In genomic region chr16:10122026-10122425, GRCh38 we compare ENCODE assay signal across 22 cellular contexts.
DNase-seq lines count a peak whose midpoint lies in the region; ATAC-seq, FAIRE-seq and TF ChIP-seq lines count a peak whose summit lies in the region.
"Had no signal": no experiment of that assay in that cellular context is flagged by ENCODE, and none has a peak within 500 bp of the region (broad histone marks: within the 10 kb centered on the region; RNA-seq: fewer than 3 reads in every experiment).

No MANE protein-coding gene starts in this region.

- peak overlapping the region; percentile 21 for H3K4me3 ChIP-seq in left ventricle myocardium inferior
- H3K4me3 ChIP-seq in right atrium auricular region = no peak overlapping the region
- no peak overlapping the region for H3K4me3 ChIP-seq in brain microvascular endothelial cell (ENCODE audit: low read depth, low read length)
- H3K4me3 ChIP-seq in muscle layer of colon (ENCODE audit: low read depth in 1 of 2, low read length in 2 of 2) = peak overlapping the region in 1 of 2 donors; percentile 14
- no peak overlapping the region for H3K4me3 ChIP-seq in lower lobe of right lung
- no peak overlapping the region for H3K4me3 ChIP-seq in HepG2 (replicated peaks in 1 of 3; ENCODE audit: insufficient read depth in 1 of 3, low read depth in 2 of 3, low read length in 3 of 3)
- H3K4me3 ChIP-seq: GM23248, Peyer's patch had no signal

- POLR2A ChIA-PET in HepG2 (lab: Yijun Ruan, JAX) = no interaction called here

- H3K4me2 ChIP-seq in HepG2 (ENCODE audit: low read depth, low read length) = no peak overlapping the region

- H2AFZ ChIP-seq in HepG2 (ENCODE audit: low read length) = no peak overlapping the region
- H2AFZ ChIP-seq: GM23248 had no signal

- H3K36me3 ChIP-seq in left ventricle myocardium inferior = no peaks in the 10 kb centered on the region
- H3K36me3 ChIP-seq in right atrium auricular region = no peaks in the 10 kb centered on the region
- no peaks in the 10 kb centered on the region for H3K36me3 ChIP-seq in brain microvascular endothelial cell (replicated peaks)
- H3K36me3 ChIP-seq in muscle layer of colon (ENCODE audit: insufficient read depth, low read length) = no peaks in the 10 kb centered on the region
- H3K36me3 ChIP-seq in lower lobe of right lung = no peaks in the 10 kb centered on the region
- no peaks in the 10 kb centered on the region for H3K36me3 ChIP-seq in HepG2 (replicated peaks in 1 of 2; ENCODE audit: control insufficient read depth in 1 of 2, insufficient read depth in 2 of 2, low read length in 2 of 2)
- H3K36me3 ChIP-seq: Peyer's patch, tibial artery had no signal

- no peaks in the 10 kb centered on the region for H3K4me1 Mint-ChIP-seq in stimulated activated effector memory CD8-positive, alpha-beta T cell treated with anti-CD3 and anti-CD28 coated beads, Interleukin-12 subunit alpha, Interleukin-12 subunit beta, amount 100 ng/mL, for 72 hours

- BruUV-seq in HepG2 (replicated peaks; lab: Mats Ljungman, UMichigan) = no TSS peak

- peaks cover 30% of the 10 kb centered on the region for H3K27me3 ChIP-seq in left ventricle myocardium inferior (ENCODE audit: low read depth)
- no peaks in the 10 kb centered on the region for H3K27me3 ChIP-seq in right atrium auricular region
- H3K27me3 ChIP-seq in brain microvascular endothelial cell (replicated peaks) = no peaks in the 10 kb centered on the region
- no peaks in the 10 kb centered on the region for H3K27me3 ChIP-seq in muscle layer of colon (ENCODE audit: control insufficient read depth in 1 of 2, insufficient read depth in 2 of 2, low read length in 2 of 2)
- H3K27me3 ChIP-seq in lower lobe of right lung (ENCODE audit: low read depth) = no peaks in the 10 kb centered on the region
- H3K27me3 ChIP-seq in HepG2 (ENCODE audit: control insufficient read depth in 1 of 2, insufficient read depth in 2 of 2, low read length in 2 of 2) = peaks cover 0 to 35% of the 10 kb centered on the region in 2 experiments; a peak in 3 of 5 replicates
- H3K27me3 ChIP-seq: Peyer's patch, tibial artery had no signal

- H3K27ac ChIP-seq in left ventricle myocardium inferior (replicated peaks) (no peak overlapping the region), right atrium auricular region (no peak overlapping the region), brain microvascular endothelial cell (peak overlapping the region; percentile 59), muscle layer of colon (ENCODE audit: low read depth, low read length) (peak overlapping the region; percentile 24), lower lobe of right lung (no peak overlapping the region), HepG2 (ENCODE audit: extremely low read length, insufficient read depth, low read length) (no peak overlapping the region)
- H3K27ac ChIP-seq: GM23248 had no signal

- TF ChIP-seq EP300 in HepG2 (IDR thresholded peaks at IDR 0.05; ENCODE audit: low read depth in 2 of 2, low read length in 2 of 2) (no peak), HepG2 (CRISPR knock-in tag; IDR thresholded peaks at IDR 0.05; ENCODE audit: borderline replicate concordance) (no peak)

- no peak for FAIRE-seq in HepG2 (lab: Jason Lieb, UNC)

- 6% methylated on average over 4 of the region's 4 CpGs for WGBS in HepG2 (ENCODE audit: low lambda C conversion rate)

- in situ Hi-C loops in brain microvascular endothelial cell (cut with HindIII; ENCODE audit: low pct_ligation_motif_present, low sequenced_read_pairs) = no loop called here
- in situ Hi-C loops in HepG2 (cut with HindIII; ENCODE audit: extremely low pct_ligation_motif_present, low pct_unique_long_range_greater_than_20kb) = no loop called here

- no peaks in the 10 kb centered on the region for H3K36me3 Mint-ChIP-seq in stimulated activated effector memory CD8-positive, alpha-beta T cell treated with anti-CD3 and anti-CD28 coated beads, Interleukin-12 subunit alpha, Interleukin-12 subunit beta, amount 100 ng/mL, for 72 hours
- H3K36me3 Mint-ChIP-seq: WTC11 had no signal

- no peak for TF ChIP-seq RAD21 in HepG2 (CRISPR knock-in tag; IDR thresholded peaks at IDR 0.05)

- ATAC-seq in lower lobe of right lung (no peak), HepG2 (no peak)
- ATAC-seq in stimulated activated effector memory CD8-positive, alpha-beta T cell treated with anti-CD3 and anti-CD28 coated beads, Interleukin-12 subunit alpha, Interleukin-12 subunit beta, amount 100 ng/mL, for 72 hours = no peak
- ATAC-seq: WTC11 had no signal

- no peaks in the 10 kb centered on the region for H3K9me3 Mint-ChIP-seq in stimulated activated effector memory CD8-positive, alpha-beta T cell treated with anti-CD3 and anti-CD28 coated beads, Interleukin-12 subunit alpha, Interleukin-12 subunit beta, amount 100 ng/mL, for 72 hours
- H3K9me3 Mint-ChIP-seq: activated naive CD4-positive, alpha-beta T cell treated with anti-CD3 and anti-CD28 coated beads for 36 hours; nephron progenitor cell had no signal

- H3K4me1 ChIP-seq in left ventricle myocardium inferior (peaks cover 10% of the 10 kb centered on the region), right atrium auricular region (peaks cover 0 to 13% of the 10 kb centered on the region in 2 donors), muscle layer of colon (ENCODE audit: insufficient read depth, low read length) (peaks cover 13% of the 10 kb centered on the region), lower lobe of right lung (no peaks in the 10 kb centered on the region), HepG2 (ENCODE audit: insufficient read depth, low read length) (no peaks in the 10 kb centered on the region)
- H3K4me1 ChIP-seq: Peyer's patch had no signal

- CTCF ChIA-PET in HepG2 (lab: Yijun Ruan, JAX; ENCODE audit: low intra/inter-chr PET ratio, low total read pairs) = no interaction called here

- no peak overlapping the region for H3K4me3 Mint-ChIP-seq in stimulated activated effector memory CD8-positive, alpha-beta T cell treated with anti-CD3 and anti-CD28 coated beads, Interleukin-12 subunit alpha, Interleukin-12 subunit beta, amount 100 ng/mL, for 72 hours
- H3K4me3 Mint-ChIP-seq: activated naive CD4-positive, alpha-beta T cell treated with anti-CD3 and anti-CD28 coated beads for 36 hours; nephron progenitor cell; WTC11 had no signal

- no peaks in the 10 kb centered on the region for H4K20me1 ChIP-seq in HepG2 (ENCODE audit: insufficient read depth, low read length)

- H3K9me3 ChIP-seq in left ventricle myocardium inferior (replicated peaks) (no peaks in the 10 kb centered on the region), right atrium auricular region (no peaks in the 10 kb centered on the region), muscle layer of colon (ENCODE audit: low read length) (no peaks in the 10 kb centered on the region), lower lobe of right lung (no peaks in the 10 kb centered on the region), HepG2 (ENCODE audit: low read length) (no peaks in the 10 kb centered on the region)
- H3K9me3 ChIP-seq: Peyer's patch, tibial artery had no signal

- intact Hi-C loops in left ventricle myocardium inferior (cut with micrococcal nuclease) = no loop called here
- intact Hi-C loops in lower lobe of right lung (cut with DNase I) = no loop called here
- intact Hi-C loops in HepG2 (cut with micrococcal nuclease; ENCODE audit: unreplicated experiment) = loop anchor here (1.0 kb wide), 1 partner anchor 864 kb away; no protein-coding TSS in a partner anchor

- no peak for TF ChIP-seq POLR2A in HepG2 (IDR thresholded peaks at IDR 0.05; ENCODE audit: insufficient read depth in 1 of 2, low read depth in 2 of 2, low read length in 2 of 2)

- no peaks in the 10 kb centered on the region for H3K79me2 ChIP-seq in HepG2 (ENCODE audit: insufficient read depth, low read length)

- TF ChIP-seq CTCF in left ventricle myocardium inferior (IDR thresholded peaks at IDR 0.05; ENCODE audit: borderline replicate concordance) (no peak), right atrium auricular region (IDR thresholded peaks at IDR 0.05) (no peak), brain microvascular endothelial cell (IDR thresholded peaks at IDR 0.05; ENCODE audit: low read depth, low read length, missing control alignments) (no peak), lower lobe of right lung (IDR thresholded peaks at IDR 0.05) (no peak), HepG2 (CRISPR knock-in tag; IDR thresholded peaks at IDR 0.05) (no peak)

- H3K9ac ChIP-seq in muscle layer of colon (ENCODE audit: low read length) (no peak overlapping the region), HepG2 (ENCODE audit: insufficient read depth, low read depth, low read length) (no peak overlapping the region)
- H3K9ac ChIP-seq: GM23248 had no signal

- DNase-seq in left ventricle myocardium inferior (no peak), right atrium auricular region (ENCODE audit: low spot score) (no peak), brain microvascular endothelial cell (no peak), lower lobe of right lung (no peak), HepG2 (ENCODE audit: low spot score) (no peak), SW480 (ENCODE audit: low spot score) (no peak)
- DNase-seq in stimulated activated effector memory CD8-positive, alpha-beta T cell treated with anti-CD3 and anti-CD28 coated beads, Interleukin-12 subunit alpha, Interleukin-12 subunit beta, amount 100 ng/mL, for 72 hours (ENCODE audit: low spot score in 2 of 2) = no peak
- DNase-seq: activated naive CD4-positive, alpha-beta T cell treated with anti-CD3 and anti-CD28 coated beads for 36 hours; KG1; NCI-H1436; NCI-H446; Peyer's patch; posterior cingulate gyrus; SHP77 treated with DMSO at 0.1 percent for 48 hours; stimulated activated CD4-positive, alpha-beta T cell treated with anti-CD3 and anti-CD28 coated beads, Interleukin-15, amount 100 ng/mL, for 24 hours; stimulated activated naive CD4-positive, alpha-beta T cell treated with Interleukin-2 at 50 U/mL for 16 hours; T1000; tibial artery had no signal

- H3K27ac Mint-ChIP-seq in stimulated activated effector memory CD8-positive, alpha-beta T cell treated with anti-CD3 and anti-CD28 coated beads, Interleukin-12 subunit alpha, Interleukin-12 subunit beta, amount 100 ng/mL, for 72 hours = no peak overlapping the region
- H3K27ac Mint-ChIP-seq: activated naive CD4-positive, alpha-beta T cell treated with anti-CD3 and anti-CD28 coated beads for 36 hours; nephron progenitor cell; WTC11 had no signal

TF ChIP-seq in HepG2, 621 proteins besides CTCF, POLR2A, EP300 and RAD21 (continues in another document):
- no peak for TF ChIP-seq POGK (CRISPR knock-in tag; conservative IDR thresholded peaks at IDR 0.05)

Comparison
In these comparisons a context has a peak if more than half of its experiments do, and no peak if none do; other contexts are left out.
1. H3K27ac ChIP-seq: peak in brain microvascular endothelial cell (single experiment) and muscle layer of colon (single experiment); none in left ventricle myocardium inferior (single experiment), right atrium auricular region (0 of 2), lower lobe of right lung (single experiment) and HepG2 (single experiment).